In the genomic region with DNA sequence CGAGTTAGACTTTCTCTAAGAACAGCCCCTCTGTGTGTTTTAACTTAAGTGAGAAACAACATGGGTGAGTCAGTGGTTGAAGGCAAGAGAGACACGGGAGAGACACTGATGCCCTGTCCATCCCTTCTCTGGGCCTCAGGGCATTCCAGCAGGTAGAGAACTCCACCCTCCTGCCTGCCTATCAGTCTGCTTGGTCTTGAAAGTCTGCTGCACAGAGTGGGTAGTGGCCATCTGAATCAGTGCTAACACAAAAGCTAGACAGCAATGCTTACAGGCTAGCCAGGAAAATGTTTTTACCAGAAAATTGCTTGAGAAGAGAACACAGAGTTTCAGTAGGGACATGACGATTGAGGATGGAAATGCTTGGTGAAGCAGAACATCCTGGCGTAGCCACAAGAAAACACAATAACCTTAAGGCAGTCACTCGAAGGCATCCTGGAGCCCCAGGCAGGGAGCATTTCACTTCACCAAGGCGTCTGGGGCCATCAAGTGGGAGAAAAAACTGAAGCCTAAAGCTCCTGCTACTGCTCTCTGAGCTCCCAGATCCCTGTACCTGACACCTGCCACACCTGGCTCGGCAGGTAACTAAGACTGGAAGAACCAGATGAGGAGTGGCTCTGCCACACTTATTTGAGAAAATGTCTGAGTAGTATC, we compare ENCODE assay signal across 8 cellular contexts. TPM values are rescaled to one million over a fixed set of nuclear protein-coding genes. Genes with fewer than 3 reads are reported as not detected.
A peak's percentile ranks its signal among the peaks of the same experiment; 100 is the strongest.
DNase-seq lines count a peak whose midpoint lies in the region; ATAC-seq and TF ChIP-seq lines count a peak whose summit lies in the region.

No MANE protein-coding gene starts in this region.

- ATAC-seq in naive B cell (ENCODE audit: low read depth in 2 of 2) = no peak
- ATAC-seq in activated CD4-positive, CD25-positive, alpha-beta regulatory T cell treated with anti-CD3 and anti-CD28 coated beads, Interleukin-2, amount 50 U/mL, for 24 hours = no peak

- peak overlapping the region; percentile 81 to 97 (median 94) for H3K27ac Mint-ChIP-seq in naive B cell

- H3K9me3 ChIP-seq in AG04450 (ENCODE audit: control insufficient read depth, insufficient read depth, low read length) (no peaks in the 10 kb centered on the region), Loucy (ENCODE audit: insufficient read depth, low read depth, low read length) (no peaks in the 10 kb centered on the region)

- H3K4me3 Mint-ChIP-seq in naive B cell = peak overlapping the region in 7 of 8 donors; percentile 81 to 93 (median 86)

- CTCF ChIA-PET in AG04450 (lab: Charles Lee) = interaction anchor here (2.8 kb wide), 1 partner anchor 29 kb away, joined by 7 read pairs; no protein-coding TSS in a partner anchor

- no peaks in the 10 kb centered on the region for H3K9me3 Mint-ChIP-seq in naive B cell

- H3K27me3 Mint-ChIP-seq in naive B cell = peaks cover 0 to 1% (median 0%) of the 10 kb centered on the region in 3 donors

- no peaks in the 10 kb centered on the region for H3K36me3 Mint-ChIP-seq in naive B cell

- H3K79me2 ChIP-seq in Loucy (ENCODE audit: insufficient read depth, low read length) = no peaks in the 10 kb centered on the region

- no peaks in the 10 kb centered on the region for H3K36me3 ChIP-seq in Loucy (ENCODE audit: insufficient read depth, low read length)

- H3F3A ChIP-seq in Loucy (ENCODE audit: low read depth) = peaks cover 2% of the 10 kb centered on the region; the same call in 1 of the 2 replicates

- peak overlapping the region; percentile 46 for H3K9ac ChIP-seq in Loucy (ENCODE audit: low read depth, low read length, poor library complexity, severe bottlenecking)

- peak overlapping the region; percentile 64 for H3K4me2 ChIP-seq in Loucy (ENCODE audit: low read depth, low read length, poor library complexity, severe bottlenecking)

- H2AFZ ChIP-seq in Loucy (ENCODE audit: low read length) = 0 out of 2 replicates have a peak overlapping the region, but pooled peaks have one; percentile 73

- H3K27me3 ChIP-seq in AG04450 (ENCODE audit: control insufficient read depth, insufficient read depth, low read length) (no peaks in the 10 kb centered on the region), Loucy (ENCODE audit: insufficient read depth, low read length, poor library complexity, severe bottlenecking) (no peaks in the 10 kb centered on the region)

- TF ChIP-seq CTCF in AG04450 (IDR thresholded peaks at IDR 0.05; ENCODE audit: low read depth, low read length) (no peak), Loucy (conservative IDR thresholded peaks at IDR 0.05; ENCODE audit: low read length) (no peak)

- no peak overlapping the region for H3K4me3 ChIP-seq in AG04450 (ENCODE audit: low read depth, low read length)
- H3K4me3 ChIP-seq in Loucy (ENCODE audit: low read length, poor library complexity, severe bottlenecking) = peak overlapping the region; percentile 52

- peak overlapping the region; percentile 31 for H3K27ac ChIP-seq in AG04450 (ENCODE audit: low read depth, low read length)

- no peaks in the 10 kb centered on the region for H3K9me2 ChIP-seq in Loucy (replicated peaks; ENCODE audit: low read depth, low read length)

- no peak for DNase-seq in AG04450 (ENCODE audit: low read depth, low spot score)
- peak; percentile 22 for DNase-seq in central memory CD4-positive, alpha-beta T cell
- DNase-seq in naive B cell = no peak
- no peak for DNase-seq in NCI-H1048 (lab: John Stamatoyannopoulos, UW)
- no peak for DNase-seq in HPDE6-E6E7 (ENCODE audit: extremely low spot score)
- DNase-seq in stimulated activated CD4-positive, alpha-beta T cell treated with anti-CD3 and anti-CD28 coated beads, Interleukin-2, amount 100 ng/mL, for 48 hours = no peak

- no peaks in the 10 kb centered on the region for H4K20me1 ChIP-seq in Loucy (ENCODE audit: insufficient read depth, low read length, poor library complexity, severe bottlenecking)

- H3K4me1 ChIP-seq in Loucy (ENCODE audit: insufficient read depth, low read length, poor library complexity, severe bottlenecking) = peaks cover 52% of the 10 kb centered on the region

- peaks cover 47 to 55% (median 52%) of the 10 kb centered on the region in 3 donors for H3K4me1 Mint-ChIP-seq in naive B cell

- POLR2A ChIA-PET in AG04450 (lab: Yijun Ruan, JAX) = interaction anchor here (0.6 kb wide), 1 partner anchor 412 kb away, joined by 3 read pairs; no protein-coding TSS in a partner anchor

RNA-seq across cellular contexts. Expression of gene LBR, which starts 17.9 kb away (rescaled TPM):
- polyA plus RNA-seq in AG04450 (2011; rRNA removed) (35.9 and 44.5 TPM in 2 replicates), naive B cell (ENCODE audit: low read depth in 6 of 6) (100 to 1,000 TPM; 112 to 165 (median 146) TPM)
- 45.7 and 46.4 TPM in 2 replicates for polyA minus RNA-seq in AG04450 (2011; rRNA and poly(A)+ RNA removed)
